ENCODE assay signal across 17 cellular contexts in the genomic region with DNA sequence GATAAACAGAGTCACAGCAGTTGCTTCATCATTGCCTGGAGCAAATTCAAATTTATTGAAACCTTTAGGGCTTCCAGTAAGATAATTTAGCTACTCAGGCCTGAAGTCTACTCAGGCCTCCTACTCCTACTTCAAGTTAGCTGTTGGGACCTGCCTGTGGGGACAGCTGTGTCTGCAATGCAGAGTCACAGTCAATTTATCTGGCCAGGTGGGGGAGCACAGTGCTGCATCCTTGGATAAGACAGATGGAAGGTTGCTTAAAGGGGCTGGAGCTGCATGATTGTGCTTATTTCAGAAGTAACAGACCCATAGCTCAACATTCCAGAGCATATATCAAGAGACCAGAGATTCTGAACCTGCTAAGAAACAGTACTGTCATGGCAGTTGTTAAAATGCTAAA.
DNase-seq lines count a peak whose midpoint lies in the region; ATAC-seq, FAIRE-seq and TF ChIP-seq lines count a peak whose summit lies in the region.
"Had no signal": no experiment of that assay in that cellular context is flagged by ENCODE, and none has a peak within 500 bp of the region (broad histone marks: within the 10 kb centered on the region; RNA-seq: fewer than 3 reads in every experiment).

No MANE protein-coding gene starts in this region.

- H2AFZ ChIP-seq in GM23338 = no peak overlapping the region
- H2AFZ ChIP-seq: PC-9 had no signal

- H3K9me3 ChIP-seq in HUES48 (ENCODE audit: control insufficient read depth, insufficient read depth, low read length) (peaks cover 23% of the 10 kb centered on the region), WERI-Rb-1 (ENCODE audit: severe bottlenecking) (no peaks in the 10 kb centered on the region), iPS-20b (ENCODE audit: insufficient read depth, low read depth, low read length) (0 out of 2 replicates have a peak, but pooled peaks cover 3% of the 10 kb centered on the region), vagina (no peaks in the 10 kb centered on the region)
- H3K9me3 ChIP-seq: MG63 had no signal

- peaks cover 34% of the 10 kb centered on the region for H3K4me1 Mint-ChIP-seq in GM23338
- H3K4me1 Mint-ChIP-seq: CD4-positive, CD25-positive, alpha-beta regulatory T cell had no signal

- no peak overlapping the region for H3K27ac ChIP-seq in GM23338 (ENCODE audit: low read depth)
- peak overlapping the region; percentile 99 for H3K27ac ChIP-seq in HUES48 (ENCODE audit: low read depth, low read length)
- no peak overlapping the region for H3K27ac ChIP-seq in WERI-Rb-1
- peak overlapping the region; percentile 11 for H3K27ac ChIP-seq in iPS-20b (ENCODE audit: low read length)
- no peak overlapping the region for H3K27ac ChIP-seq in vagina
- H3K27ac ChIP-seq: KMS-11, PC-9 had no signal

- H3K9ac ChIP-seq in HUES48 (ENCODE audit: low read depth, low read length) (no peak overlapping the region), iPS-20b (ENCODE audit: low read depth, low read length) (no peak overlapping the region; the same call in 1 of the 2 replicates)
- H3K9ac ChIP-seq: KMS-11 had no signal

- H3K27me3 Mint-ChIP-seq in GM23338 (ENCODE audit: insufficient read depth, low read depth, poor library complexity) = peaks cover 30% of the 10 kb centered on the region
- H3K27me3 Mint-ChIP-seq: CD4-positive, CD25-positive, alpha-beta regulatory T cell had no signal

- no peak overlapping the region for H3K27ac Mint-ChIP-seq in GM23338
- H3K27ac Mint-ChIP-seq: CD4-positive, CD25-positive, alpha-beta regulatory T cell had no signal

- intact Hi-C loops in vagina (cut with DNase I) = no loop called here

- H4K20me1 ChIP-seq in GM23338 (replicated peaks; ENCODE audit: insufficient read depth) = no peaks in the 10 kb centered on the region

- H3F3A ChIP-seq in GM23338 (replicated peaks; ENCODE audit: low read depth) = peaks cover 4% of the 10 kb centered on the region; the same call in 1 of the 2 replicates

- no peak overlapping the region for H3K4me3 Mint-ChIP-seq in GM23338
- H3K4me3 Mint-ChIP-seq: CD4-positive, CD25-positive, alpha-beta regulatory T cell had no signal

- 0 out of 2 replicates have a peak overlapping the region, but pooled peaks have one; percentile 9 for H3K4me2 ChIP-seq in GM23338
- H3K4me2 ChIP-seq: KMS-11, PC-9 had no signal

- no peaks in the 10 kb centered on the region for H3K79me2 ChIP-seq in GM23338 (replicated peaks; ENCODE audit: insufficient read depth)

- peaks cover 13% of the 10 kb centered on the region; the same call in 1 of the 2 replicates for H3K9me2 ChIP-seq in GM23338 (ENCODE audit: insufficient read depth)

- H3K36me3 Mint-ChIP-seq in GM23338 (ENCODE audit: low read depth) = peaks cover 36% of the 10 kb centered on the region
- H3K36me3 Mint-ChIP-seq: CD4-positive, CD25-positive, alpha-beta regulatory T cell had no signal

- no peak for ATAC-seq in GM23338

- H3K27me3 ChIP-seq in GM23338 (ENCODE audit: insufficient read depth) (no peaks in the 10 kb centered on the region), HUES48 (ENCODE audit: control insufficient read depth, insufficient read depth, low read length) (no peaks in the 10 kb centered on the region), WERI-Rb-1 (ENCODE audit: insufficient read depth, low read depth, severe bottlenecking) (no peaks in the 10 kb centered on the region), iPS-20b (ENCODE audit: insufficient read depth, low read length) (no peaks in the 10 kb centered on the region), vagina (no peaks in the 10 kb centered on the region)
- H3K27me3 ChIP-seq: MG63 had no signal

- no peak overlapping the region for H3K4me3 ChIP-seq in GM23338
- no peak overlapping the region for H3K4me3 ChIP-seq in HUES48 (ENCODE audit: low read depth, low read length)
- no peak overlapping the region for H3K4me3 ChIP-seq in WERI-Rb-1 (ENCODE audit: low read depth, low read length)
- no peak overlapping the region for H3K4me3 ChIP-seq in iPS-20b (ENCODE audit: low read length)
- no peak overlapping the region for H3K4me3 ChIP-seq in vagina
- H3K4me3 ChIP-seq: MG63, PC-9 had no signal

- TF ChIP-seq CTCF in GM23338 (conservative IDR thresholded peaks at IDR 0.05; ENCODE audit: low read depth in 2 of 2) (peak in 1 of 2 experiments; percentile 45; a peak in 2 of 4 replicates), WERI-Rb-1 (IDR thresholded peaks at IDR 0.05; ENCODE audit: low read depth, low read length) (peak; percentile 37; the same call in 1 of the 2 replicates), vagina (IDR thresholded peaks at IDR 0.05) (no peak)

- 0 out of 2 replicates have a peak, but pooled peaks cover 5% of the 10 kb centered on the region for H3K36me3 ChIP-seq in GM23338 (ENCODE audit: insufficient read depth)
- no peaks in the 10 kb centered on the region for H3K36me3 ChIP-seq in HUES48 (ENCODE audit: control insufficient read depth, insufficient read depth, low read length)
- no peaks in the 10 kb centered on the region for H3K36me3 ChIP-seq in WERI-Rb-1
- H3K36me3 ChIP-seq in iPS-20b (ENCODE audit: insufficient read depth, low read depth, low read length) = no peaks in the 10 kb centered on the region
- no peaks in the 10 kb centered on the region for H3K36me3 ChIP-seq in vagina
- H3K36me3 ChIP-seq: MG63 had no signal

- H3K4me1 ChIP-seq in GM23338 (ENCODE audit: insufficient read depth) (peaks cover 13% of the 10 kb centered on the region), HUES48 (ENCODE audit: control insufficient read depth, insufficient read depth, low read length) (peaks cover 16% of the 10 kb centered on the region), iPS-20b (ENCODE audit: insufficient read depth, low read length) (peaks cover 16% of the 10 kb centered on the region; the same call in 1 of the 2 replicates), vagina (no peaks in the 10 kb centered on the region)

- H3K9me3 Mint-ChIP-seq in GM23338 = peaks cover 25% of the 10 kb centered on the region

- no peak for DNase-seq in GM23338 (ENCODE audit: low spot score)
- DNase-seq in WERI-Rb-1 = peak; percentile 51
- DNase-seq in NCI-H82 treated with DMSO at 0.1 percent for 48 hours (lab: John Stamatoyannopoulos, UW; ENCODE audit: unreplicated experiment) = no peak
- DNase-seq in GM12892 (ENCODE audit: insufficient read length) = no peak
- DNase-seq in vagina (ENCODE audit: extremely low spot score in 2 of 2) = no peak
- DNase-seq: CD4-positive, CD25-positive, alpha-beta regulatory T cell; DMS79; MG63; NCI-H2081; NCI-H2227 treated with DMSO at 0.1 percent for 48 hours; NCI-H524 treated with DMSO at 0.1 percent for 48 hours; PC-9 had no signal

- TF ChIP-seq POLR2A in GM12892 (IDR thresholded peaks at IDR 0.05; ENCODE audit: low read depth, low read length) = no peak
- TF ChIP-seq POLR2A in vagina (IDR thresholded peaks at IDR 0.05) = no peak

- no peak for FAIRE-seq in GM12892 (lab: Jason Lieb, UNC)
- FAIRE-seq: G401.6, GM19239 had no signal

TF ChIP-seq in GM23338, 12 proteins besides CTCF, POLR2A, EP300 and RAD21:
- no peak for TF ChIP-seq STAT1 (IDR thresholded peaks at IDR 0.05; ENCODE audit: unreplicated experiment)
- no peak for TF ChIP-seq ZNF331 (CRISPR knock-in tag; IDR thresholded peaks at IDR 0.05; ENCODE audit: low read depth)
- no peak for TF ChIP-seq EZH2phosphoT487 (IDR thresholded peaks at IDR 0.05; ENCODE audit: unreplicated experiment)
- TF ChIP-seq NANOG (IDR thresholded peaks at IDR 0.05; ENCODE audit: borderline replicate concordance) = no peak
- TF ChIP-seq, protein P1, sequence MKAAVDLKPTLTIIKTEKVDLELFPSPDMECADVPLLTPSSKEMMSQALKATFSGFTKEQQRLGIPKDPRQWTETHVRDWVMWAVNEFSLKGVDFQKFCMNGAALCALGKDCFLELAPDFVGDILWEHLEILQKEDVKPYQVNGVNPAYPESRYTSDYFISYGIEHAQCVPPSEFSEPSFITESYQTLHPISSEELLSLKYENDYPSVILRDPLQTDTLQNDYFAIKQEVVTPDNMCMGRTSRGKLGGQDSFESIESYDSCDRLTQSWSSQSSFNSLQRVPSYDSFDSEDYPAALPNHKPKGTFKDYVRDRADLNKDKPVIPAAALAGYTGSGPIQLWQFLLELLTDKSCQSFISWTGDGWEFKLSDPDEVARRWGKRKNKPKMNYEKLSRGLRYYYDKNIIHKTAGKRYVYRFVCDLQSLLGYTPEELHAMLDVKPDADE (IDR thresholded peaks at IDR 0.05) = no peak
- TF ChIP-seq JUNB (IDR thresholded peaks at IDR 0.05; ENCODE audit: unreplicated experiment) = no peak
- no peak for TF ChIP-seq POLR2AphosphoS5 (IDR thresholded peaks at IDR 0.05; ENCODE audit: low read depth)
- no peak for TF ChIP-seq EZH2 (IDR thresholded peaks at IDR 0.05; ENCODE audit: low read depth, unreplicated experiment)

Comparison
In these comparisons a context has a peak if more than half of its experiments do, and no peak if none do; other contexts are left out.
1. H3K27ac ChIP-seq: peak in HUES48 (single experiment) and iPS-20b (single experiment); none in GM23338 (single experiment), WERI-Rb-1 (single experiment) and vagina (single experiment).